Comparison of ENCODE assay signal across 8 cellular contexts in the genomic region with DNA sequence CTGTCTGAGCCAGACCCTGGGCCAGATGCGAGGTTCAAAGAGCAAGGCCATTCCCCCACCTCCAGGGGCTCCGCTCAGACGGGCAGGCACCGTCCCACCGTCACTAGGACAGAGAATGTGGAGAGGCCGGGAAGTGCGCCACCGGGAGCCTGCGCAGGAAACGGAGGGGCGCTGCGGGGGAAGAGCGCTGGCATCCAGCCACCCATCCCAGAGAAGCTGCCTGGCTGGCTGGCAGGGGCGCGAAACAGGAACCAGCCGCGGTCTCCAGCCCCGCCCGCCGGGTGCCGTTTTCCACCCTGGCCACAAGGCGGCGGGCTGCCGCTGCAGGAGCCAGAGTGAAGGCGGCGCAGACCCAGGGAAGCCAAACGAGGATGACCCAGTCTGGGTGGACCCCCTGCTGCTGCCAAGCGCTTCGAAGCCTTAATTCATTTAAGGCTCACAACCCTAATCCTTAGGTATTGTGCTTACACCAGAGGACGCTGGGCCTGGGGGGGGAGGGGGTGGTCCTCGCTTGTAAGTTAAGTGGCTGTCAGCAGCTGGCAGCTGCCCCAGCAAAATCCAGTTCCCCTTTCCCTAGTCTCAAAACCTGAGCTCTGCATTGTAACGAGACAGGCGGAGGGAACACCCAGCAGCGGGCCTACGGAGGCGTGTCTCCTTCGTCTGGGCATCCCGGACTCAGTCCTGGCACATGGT.
DNase-seq lines count a peak whose midpoint lies in the region; ATAC-seq and TF ChIP-seq lines count a peak whose summit lies in the region.
"Not testable (repeated sequence)": the region's sequence is repeated elsewhere in the genome, so short reads cannot be mapped to it uniquely, and the experiment has no call there.

No MANE protein-coding gene starts in this region.

- not testable (repeated sequence) for H3K4me1 Mint-ChIP-seq in Caco-2 (ENCODE audit: low read depth, unreplicated experiment)
- H3K4me1 Mint-ChIP-seq in activated T-cell treated with anti-CD3 and anti-CD28 coated beads, Interleukin-2, amount 50 U/mL, for 24 hours (ENCODE audit: low read depth), result peaks cover 31% of the 10 kb centered on the region

- not testable (repeated sequence) for H3K4me1 ChIP-seq in Caco-2; Panc1 (ENCODE audit: control insufficient read depth, insufficient read depth, low read length)

- H3K27ac ChIP-seq in Panc1 (ENCODE audit: low read length), result not testable (repeated sequence)

- H3K9me3 Mint-ChIP-seq in Caco-2 (ENCODE audit: unreplicated experiment); activated T-cell treated with anti-CD3 and anti-CD28 coated beads, Interleukin-2, amount 50 U/mL, for 24 hours: not testable (repeated sequence)

- not testable (repeated sequence) for H3K27me3 Mint-ChIP-seq in Caco-2 (ENCODE audit: insufficient read depth, unreplicated experiment)
- H3K27me3 Mint-ChIP-seq in activated T-cell treated with anti-CD3 and anti-CD28 coated beads, Interleukin-2, amount 50 U/mL, for 24 hours, result peaks cover 24% of the 10 kb centered on the region

- H3K36me3 ChIP-seq in Caco-2 (ENCODE audit: control insufficient read depth, insufficient read depth, low read length); Panc1 (ENCODE audit: control insufficient read depth, insufficient read depth, low read length): not testable (repeated sequence)

- not testable (repeated sequence) for H3K27me3 ChIP-seq in Caco-2 (replicated peaks; ENCODE audit: control insufficient read depth, insufficient read depth, low read length); Panc1 (ENCODE audit: control insufficient read depth, insufficient read depth, low read length)

- H3K4me3 ChIP-seq in Caco-2 (ENCODE audit: low read depth, low read length) (peak overlapping the region; percentile 35), Panc1 (ENCODE audit: low read depth in 2 of 2, low read length in 2 of 2) (peak overlapping the region; percentile 12 to 31; a peak in 2 of 4 replicates)

- in situ Hi-C loops in Panc1 (cut with HindIII; ENCODE audit: low pct_unique_long_range_greater_than_20kb, low sequenced_read_pairs), result not testable (repeated sequence)

- not testable (repeated sequence) for H3K9me3 ChIP-seq in Caco-2; Panc1 (ENCODE audit: control insufficient read depth, insufficient read depth, low read depth, low read length)

- intact Hi-C loops in Caco-2 (cut with micrococcal nuclease; ENCODE audit: unreplicated experiment) (loop anchor here (10.0 kb wide), 1 partner anchor 352 kb away; no protein-coding TSS in a partner anchor), Panc1 (cut with micrococcal nuclease; ENCODE audit: unreplicated experiment) (loop anchor here (10.0 kb wide), 1 partner anchor 188 kb away; no protein-coding TSS in a partner anchor)

- peak overlapping the region; percentile 66 for H3K4me3 Mint-ChIP-seq in Caco-2 (ENCODE audit: unreplicated experiment)
- H3K4me3 Mint-ChIP-seq in activated T-cell treated with anti-CD3 and anti-CD28 coated beads, Interleukin-2, amount 50 U/mL, for 24 hours, result peak overlapping the region; percentile 59

- H3K36me3 Mint-ChIP-seq in Caco-2 (ENCODE audit: insufficient read depth, unreplicated experiment); activated T-cell treated with anti-CD3 and anti-CD28 coated beads, Interleukin-2, amount 50 U/mL, for 24 hours (ENCODE audit: low read depth): not testable (repeated sequence)

- DNase-seq in Caco-2, result peak; percentile 68 to 88
- DNase-seq in Kasumi-1 (lab: John Stamatoyannopoulos, UW), result peak; percentile 96 to 97
- not testable (repeated sequence) for DNase-seq in Panc1 (ENCODE audit: low read depth, low spot score)
- DNase-seq in activated T-cell treated with anti-CD3 and anti-CD28 coated beads, Interleukin-2, amount 50 U/mL, for 24 hours, result peak; percentile 87
- peak; percentile 80 for DNase-seq in epidermal melanocyte (ENCODE audit: insufficient read length, low spot score)
- DNase-seq in middle frontal gyrus (ENCODE audit: extremely low spot score, low spot score), result peak; percentile 80
- peak; percentile 58 for DNase-seq in stimulated activated CD8-positive, alpha-beta memory T cell treated with anti-CD3 and anti-CD28 coated beads, Interleukin-12 subunit alpha, Interleukin-12 subunit beta, amount 100 ng/mL, for 4 hours (ENCODE audit: low read depth)

- BruUV-seq in Caco-2 (replicated peaks; lab: Mats Ljungman, UMichigan); Panc1 (replicated peaks; lab: Mats Ljungman, UMichigan): not testable (repeated sequence)

- CTCF ChIA-PET in Caco-2 (lab: Charles Lee) (interaction anchor here (0.6 to 1.4 kb wide), 5 partner anchors 10 to 753 kb away, joined by 3 to 4 read pairs (median 4); no protein-coding TSS in a partner anchor), Panc1 (lab: Charles Lee) (interaction anchor here (0.6 kb wide), 1 partner anchor 209 kb away, joined by 3 read pairs; no protein-coding TSS in a partner anchor)

- POLR2A ChIA-PET in Caco-2 (lab: Charles Lee); Panc1 (lab: Charles Lee): not testable (repeated sequence)

- H3K27ac Mint-ChIP-seq in Caco-2 (ENCODE audit: unreplicated experiment); activated T-cell treated with anti-CD3 and anti-CD28 coated beads, Interleukin-2, amount 50 U/mL, for 24 hours: not testable (repeated sequence)

- peak; percentile 55 for ATAC-seq in GM21576 (IDR thresholded peaks at IDR 0.05; ENCODE audit: unreplicated experiment)
- ATAC-seq in Panc1, result peak; percentile 63

- peak; percentile 93 to 96 for TF ChIP-seq CTCF in Caco-2 (IDR thresholded peaks at IDR 0.05; ENCODE audit: insufficient read depth in 1 of 2, low read depth in 1 of 2, low read length in 1 of 2, severe bottlenecking in 1 of 2, unreplicated experiment in 1 of 2)
- TF ChIP-seq CTCF in Panc1 (IDR thresholded peaks at IDR 0.05), result peak; percentile 94
